ENCODE assay signal across 8 cellular contexts in the genomic region with DNA sequence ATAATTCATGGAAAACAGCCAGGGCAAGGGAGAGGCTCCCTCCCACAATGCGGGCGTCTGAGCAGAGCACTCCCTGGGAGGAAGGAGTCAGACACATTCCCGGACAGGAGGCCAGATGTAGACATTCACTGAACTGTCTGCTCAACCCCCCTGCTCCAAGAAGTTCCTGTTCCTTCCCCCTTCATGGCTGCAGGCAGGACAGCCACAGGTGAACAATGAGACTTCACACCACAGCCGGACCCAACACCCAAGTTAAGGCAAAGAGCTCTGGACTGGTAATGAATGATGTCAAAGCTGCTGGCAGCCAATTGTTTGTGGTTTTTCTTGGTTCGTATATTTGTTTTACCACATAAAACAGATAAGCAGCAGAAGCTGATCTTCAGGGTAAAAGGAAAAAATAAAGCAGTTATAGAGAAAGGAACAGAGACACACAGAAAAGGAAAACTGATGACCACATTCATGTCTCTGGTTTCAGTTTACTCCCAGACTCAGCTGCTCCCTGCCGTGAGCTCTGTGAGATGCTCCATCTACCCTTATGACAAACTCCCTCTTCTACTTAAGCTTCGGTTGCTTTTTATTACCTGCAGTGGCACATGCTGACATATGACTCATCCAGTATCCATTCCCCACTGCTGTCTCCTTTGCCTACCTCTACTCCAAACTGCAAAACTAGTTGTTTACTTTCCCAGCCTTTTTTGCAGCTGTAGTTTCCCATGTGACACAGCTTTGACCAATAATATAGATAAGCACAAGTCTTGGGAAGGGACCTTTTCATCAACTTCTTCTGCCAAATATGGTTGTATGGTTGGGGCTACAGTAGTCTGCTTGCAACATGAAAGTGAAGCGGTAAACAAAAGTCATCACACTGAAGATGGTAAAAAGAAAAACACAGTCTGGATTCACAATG. TPM values are rescaled to one million over a fixed set of nuclear protein-coding genes. Genes with fewer than 3 reads are reported as not detected.
DNase-seq lines count a peak whose midpoint lies in the region; ATAC-seq and TF ChIP-seq lines count a peak whose summit lies in the region.

No MANE protein-coding gene starts in this region.

- peak overlapping the region; percentile 36 for H3K4me3 Mint-ChIP-seq in activated CD4-positive, alpha-beta T cell treated with anti-CD3 and anti-CD28 coated beads, Interleukin-2, amount 10 ng/mL, durations not matched to agents 24 days and 14 days
- H3K4me3 Mint-ChIP-seq in mesothelial cell of epicardium: no peak overlapping the region

- no peak for TF ChIP-seq CTCF in astrocyte of the cerebellum (IDR thresholded peaks at IDR 0.05; ENCODE audit: low read depth, low read length, missing control alignments)
- TF ChIP-seq CTCF in mesothelial cell of epicardium (IDR thresholded peaks at IDR 0.05; ENCODE audit: unreplicated experiment): no peak
- no peak for TF ChIP-seq CTCF in WERI-Rb-1 (IDR thresholded peaks at IDR 0.05; ENCODE audit: low read depth, low read length)

- peaks cover 85% of the 10 kb centered on the region for H3K36me3 ChIP-seq in WERI-Rb-1

- intact Hi-C loops in activated CD4-positive, alpha-beta T cell treated with anti-CD3 and anti-CD28 coated beads, Interleukin-2, amount 10 ng/mL, durations not matched to agents 24 days and 14 days (cut with micrococcal nuclease): loop anchor here (1.0 to 5.0 kb wide), 2 partner anchors 16 to 35 kb away; partner anchors contain the start of gene DZIP1L

- H3K4me3 ChIP-seq in astrocyte of the cerebellum (ENCODE audit: low read depth, low read length): peak overlapping the region; percentile 1
- no peak overlapping the region for H3K4me3 ChIP-seq in WERI-Rb-1 (ENCODE audit: low read depth, low read length)

- in situ Hi-C loops in astrocyte of the cerebellum (cut with HindIII; ENCODE audit: low sequenced_read_pairs): no loop called here

- H3K9me3 Mint-ChIP-seq in activated CD4-positive, alpha-beta T cell treated with anti-CD3 and anti-CD28 coated beads, Interleukin-2, amount 10 ng/mL, durations not matched to agents 24 days and 14 days: no peaks in the 10 kb centered on the region
- no peaks in the 10 kb centered on the region for H3K9me3 Mint-ChIP-seq in mesothelial cell of epicardium

- H3K27ac ChIP-seq in WERI-Rb-1: no peak overlapping the region

- H3K4me1 Mint-ChIP-seq in activated CD4-positive, alpha-beta T cell treated with anti-CD3 and anti-CD28 coated beads, Interleukin-2, amount 10 ng/mL, durations not matched to agents 24 days and 14 days: peaks cover 38% of the 10 kb centered on the region
- peaks cover 14% of the 10 kb centered on the region for H3K4me1 Mint-ChIP-seq in mesothelial cell of epicardium

- H3K9me3 ChIP-seq in WERI-Rb-1 (ENCODE audit: severe bottlenecking): no peaks in the 10 kb centered on the region

- ATAC-seq in HG03045 (IDR thresholded peaks at IDR 0.05; ENCODE audit: unreplicated experiment): no peak

- peak overlapping the region; percentile 45 for H3K27ac Mint-ChIP-seq in activated CD4-positive, alpha-beta T cell treated with anti-CD3 and anti-CD28 coated beads, Interleukin-2, amount 10 ng/mL, durations not matched to agents 24 days and 14 days
- peak overlapping the region; percentile 76 for H3K27ac Mint-ChIP-seq in mesothelial cell of epicardium

- peaks cover 2% of the 10 kb centered on the region for H3K27me3 Mint-ChIP-seq in activated CD4-positive, alpha-beta T cell treated with anti-CD3 and anti-CD28 coated beads, Interleukin-2, amount 10 ng/mL, durations not matched to agents 24 days and 14 days
- no peaks in the 10 kb centered on the region for H3K27me3 Mint-ChIP-seq in mesothelial cell of epicardium (ENCODE audit: low read depth)

- H3K27me3 ChIP-seq in WERI-Rb-1 (ENCODE audit: insufficient read depth, low read depth, severe bottlenecking): no peaks in the 10 kb centered on the region

- peak; percentile 72 for DNase-seq in activated CD4-positive, alpha-beta T cell treated with anti-CD3 and anti-CD28 coated beads, Interleukin-2, amount 10 ng/mL, durations not matched to agents 24 days and 14 days
- no peak for DNase-seq in activated CD4-positive, alpha-beta T cell treated with anti-CD3 and anti-CD28 coated beads, Interleukin-2, amount 50 U/mL, for 4 hours
- peak; percentile 71 for DNase-seq in LoVo (ENCODE audit: low spot score)
- peak; percentile 91 for DNase-seq in astrocyte of the cerebellum (ENCODE audit: low read depth)
- DNase-seq in mesothelial cell of epicardium (ENCODE audit: low spot score in 2 of 2, unreplicated experiment in 2 of 2): no peak
- DNase-seq in NCI-H526 treated with DMSO at 0.1 percent for 48 hours (lab: John Stamatoyannopoulos, UW): no peak
- no peak for DNase-seq in WERI-Rb-1

- no peaks in the 10 kb centered on the region for H3K36me3 Mint-ChIP-seq in activated CD4-positive, alpha-beta T cell treated with anti-CD3 and anti-CD28 coated beads, Interleukin-2, amount 10 ng/mL, durations not matched to agents 24 days and 14 days (ENCODE audit: low read depth)
- H3K36me3 Mint-ChIP-seq in mesothelial cell of epicardium: peaks cover 33% of the 10 kb centered on the region

RNA-seq across cellular contexts. Expression of gene DZIP1L, which starts 33.1 kb away (rescaled TPM):
- total RNA-seq in activated CD4-positive, alpha-beta T cell treated with anti-CD3 and anti-CD28 coated beads, Interleukin-2, amount 10 ng/mL, durations not matched to agents 24 days and 14 days: 0.09 TPM in 1 of 2 replicates, not detected in the other
- 24.9 to 26.5 TPM (median 25.1 TPM) in 3 replicates for total RNA-seq in mesothelial cell of epicardium

RNA-seq across cellular contexts. Expression of gene A4GNT, which starts 49.9 kb away (rescaled TPM):
- not detected in 2 replicates for total RNA-seq in activated CD4-positive, alpha-beta T cell treated with anti-CD3 and anti-CD28 coated beads, Interleukin-2, amount 10 ng/mL, durations not matched to agents 24 days and 14 days
- total RNA-seq in mesothelial cell of epicardium: not detected in 3 replicates

Comparison
In these comparisons a context has a peak if more than half of its experiments do, and no peak if none do; other contexts are left out.
1. DNase-seq: peak in activated CD4-positive, alpha-beta T cell treated with anti-CD3 and anti-CD28 coated beads, Interleukin-2, amount 10 ng/mL, durations not matched to agents 24 days and 14 days (single experiment), LoVo (single experiment) and astrocyte of the cerebellum (single experiment); none in activated CD4-positive, alpha-beta T cell treated with anti-CD3 and anti-CD28 coated beads, Interleukin-2, amount 50 U/mL, for 4 hours (0 of 2), mesothelial cell of epicardium (0 of 2), NCI-H526 treated with DMSO at 0.1 percent for 48 hours (single experiment) and WERI-Rb-1 (single experiment).
2. RNA of gene DZIP1L, which starts 33.1 kb away (total RNA-seq): 24.9 to 26.5 TPM in mesothelial cell of epicardium; 0.09 TPM in activated CD4-positive, alpha-beta T cell treated with anti-CD3 and anti-CD28 coated beads, Interleukin-2, amount 10 ng/mL, durations not matched to agents 24 days and 14 days; every median in the first group is over 10 times any median in the second.